11 cellular contexts compared by ENCODE assay signal in the genomic region with DNA sequence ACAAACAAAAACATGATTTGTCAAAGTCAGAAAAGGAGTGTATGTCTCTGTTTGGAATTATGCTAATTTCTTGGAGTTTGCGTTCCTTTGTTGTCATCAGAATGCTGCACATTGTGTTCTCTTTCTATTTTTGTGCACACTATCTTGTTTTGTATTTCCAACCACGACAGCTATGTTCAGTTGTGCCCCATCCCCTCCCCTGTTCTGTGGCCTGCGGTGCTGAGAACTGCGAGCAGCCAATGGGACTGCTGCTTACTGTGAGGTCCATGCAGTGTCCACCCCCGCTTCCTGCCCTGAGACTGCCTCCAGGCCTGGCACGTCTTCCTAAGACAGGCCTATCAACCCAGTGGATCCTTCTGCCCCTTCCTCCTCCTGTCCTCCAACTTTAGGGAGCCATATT.
A peak's percentile ranks its signal among the peaks of the same experiment; 100 is the strongest.
DNase-seq lines count a peak whose midpoint lies in the region; ATAC-seq and TF ChIP-seq lines count a peak whose summit lies in the region.
"Had no signal": no experiment of that assay in that cellular context is flagged by ENCODE, and none has a peak within 500 bp of the region (broad histone marks: within the 10 kb centered on the region; RNA-seq: fewer than 3 reads in every experiment).

No MANE protein-coding gene starts in this region.

- H3K36me3 Mint-ChIP-seq in activated CD8-positive, alpha-beta T cell treated with anti-CD3 and anti-CD28 coated beads for 36 hours (ENCODE audit: low read depth) = no peaks in the 10 kb centered on the region

- intact Hi-C loops in activated CD8-positive, alpha-beta T cell treated with anti-CD3 and anti-CD28 coated beads for 36 hours (cut with micrococcal nuclease) = no loop called here

- H3K27ac Mint-ChIP-seq in activated CD8-positive, alpha-beta T cell treated with anti-CD3 and anti-CD28 coated beads for 36 hours = no peak overlapping the region

- ATAC-seq in lung (ENCODE audit: insufficient read depth, low FRiP score) (no peak), upper lobe of left lung (ENCODE audit: low FRiP score in 2 of 2) (peak; percentile 57 to 89), HG03378 (IDR thresholded peaks at IDR 0.05; ENCODE audit: unreplicated experiment) (no peak), GM18511 (IDR thresholded peaks at IDR 0.05; ENCODE audit: unreplicated experiment) (no peak)
- ATAC-seq in activated CD8-positive, alpha-beta T cell treated with anti-CD3 and anti-CD28 coated beads for 36 hours = no peak

- WGBS in lung, 2 donors = 49 to 63% methylated on average over 6 of the region's 6 CpGs
- WGBS in upper lobe of left lung, 2 donors = 62 to 69% methylated on average over 6 of the region's 6 CpGs

- DNase-seq in RPMI7951 (ENCODE audit: low read depth) = peak; percentile 62
- DNase-seq in foreskin fibroblast = peak; percentile 54 to 72
- DNase-seq in lung (ENCODE audit: low spot score) = no peak
- DNase-seq in upper lobe of left lung = peak in 1 of 2 donors; percentile 25
- DNase-seq in activated CD8-positive, alpha-beta memory T cell treated with anti-CD3 and anti-CD28 coated beads, Interleukin-2, amount 50 U/mL, for 48 hours = no peak
- DNase-seq in activated CD8-positive, alpha-beta T cell treated with anti-CD3 and anti-CD28 coated beads for 36 hours = no peak
- DNase-seq: activated T-cell treated with anti-CD3 and anti-CD28 coated beads for 4 hours, NCI-H1048, T-helper 9 cell had no signal

- peaks cover 4% of the 10 kb centered on the region for H3K9me3 Mint-ChIP-seq in activated CD8-positive, alpha-beta T cell treated with anti-CD3 and anti-CD28 coated beads for 36 hours

- H3K27ac ChIP-seq in lung (ENCODE audit: low read depth in 1 of 2, low read length in 1 of 2) (peak overlapping the region; percentile 48 to 100), upper lobe of left lung (peak overlapping the region in 3 of 4 donors; percentile 26 to 71 (median 66))

- H3K4me3 ChIP-seq in foreskin fibroblast (ENCODE audit: low read depth in 1 of 2, low read length in 2 of 2) (no peak overlapping the region), lung (no peak overlapping the region), upper lobe of left lung (no peak overlapping the region)

- no peak for TF ChIP-seq POLR2A in upper lobe of left lung (IDR thresholded peaks at IDR 0.05)

- H3K4me3 Mint-ChIP-seq in activated CD8-positive, alpha-beta T cell treated with anti-CD3 and anti-CD28 coated beads for 36 hours = no peak overlapping the region

- peaks cover 2 to 27% of the 10 kb centered on the region in 2 donors for H3K4me1 ChIP-seq in lung (ENCODE audit: control insufficient read depth in 2 of 2, insufficient read depth in 2 of 2, low read length in 2 of 2)
- peaks cover 0 to 4% (median 0%) of the 10 kb centered on the region in 4 donors for H3K4me1 ChIP-seq in upper lobe of left lung

- peak in 2 of 4 donors; percentile 44 to 87 for TF ChIP-seq EP300 in upper lobe of left lung (IDR thresholded peaks at IDR 0.05)

- TF ChIP-seq CTCF in foreskin fibroblast (IDR thresholded peaks at IDR 0.05; ENCODE audit: low read depth, low read length) (no peak), lung (IDR thresholded peaks at IDR 0.05; ENCODE audit: control extremely low read depth, extremely low read depth) (no peak), upper lobe of left lung (IDR thresholded peaks at IDR 0.05) (no peak)
- TF ChIP-seq CTCF in activated CD8-positive, alpha-beta T cell treated with anti-CD3 and anti-CD28 coated beads for 36 hours (IDR thresholded peaks at IDR 0.05) = no peak

- no peaks in the 10 kb centered on the region for H3K9me3 ChIP-seq in lung (ENCODE audit: control insufficient read depth in 2 of 2, insufficient read depth in 1 of 2, low read length in 1 of 2)
- H3K9me3 ChIP-seq in upper lobe of left lung = no peaks in the 10 kb centered on the region

- H3K27me3 Mint-ChIP-seq in activated CD8-positive, alpha-beta T cell treated with anti-CD3 and anti-CD28 coated beads for 36 hours = peaks cover 4% of the 10 kb centered on the region

- H3K27me3 ChIP-seq in lung (ENCODE audit: control insufficient read depth, insufficient read depth) (no peaks in the 10 kb centered on the region), upper lobe of left lung (no peaks in the 10 kb centered on the region)

- H3K4me1 Mint-ChIP-seq in activated CD8-positive, alpha-beta T cell treated with anti-CD3 and anti-CD28 coated beads for 36 hours (ENCODE audit: low read depth) = no peaks in the 10 kb centered on the region

- no peaks in the 10 kb centered on the region for H3K36me3 ChIP-seq in lung (ENCODE audit: control insufficient read depth in 2 of 2, insufficient read depth in 2 of 2, low read length in 2 of 2)
- H3K36me3 ChIP-seq in upper lobe of left lung = no peaks in the 10 kb centered on the region

- CTCF ChIA-PET in activated CD8-positive, alpha-beta T cell treated with anti-CD3 and anti-CD28 coated beads for 36 hours (lab: Charles Lee) = no interaction called here

- POLR2A ChIA-PET in activated CD8-positive, alpha-beta T cell treated with anti-CD3 and anti-CD28 coated beads for 36 hours (lab: Charles Lee) = no interaction called here

Comparison
In these comparisons a context has a peak if more than half of its experiments do, and no peak if none do; other contexts are left out.
1. DNase-seq: peak in RPMI7951 (single experiment) and foreskin fibroblast (2 of 2); none in lung (single experiment), activated CD8-positive, alpha-beta memory T cell treated with anti-CD3 and anti-CD28 coated beads, Interleukin-2, amount 50 U/mL, for 48 hours (single experiment) and activated CD8-positive, alpha-beta T cell treated with anti-CD3 and anti-CD28 coated beads for 36 hours (single experiment).
2. ATAC-seq: peak in upper lobe of left lung (2 of 2); none in lung (single experiment), HG03378 (single experiment), GM18511 (single experiment) and activated CD8-positive, alpha-beta T cell treated with anti-CD3 and anti-CD28 coated beads for 36 hours (single experiment).